In genomic region chr1:26696645-26697440, GRCh38 we compare ENCODE assay signal across 8 cellular contexts. TPM values are rescaled to one million over a fixed set of nuclear protein-coding genes. Genes with fewer than 3 reads are reported as not detected.
DNase-seq lines count a peak whose midpoint lies in the region; ATAC-seq and TF ChIP-seq lines count a peak whose summit lies in the region.

No MANE protein-coding gene starts in this region.

- in situ Hi-C loops in GM18951 (cut with MboI; ENCODE audit: low sequenced_read_pairs, unreplicated experiment): no loop called here

- 0% methylated on average over 6 to 100 of the region's 100 CpGs for WGBS in adrenal gland, 4 donors

- peak overlapping the region; percentile 63 to 100 (median 93) for H3K27ac ChIP-seq in adrenal gland

- peaks cover 48 to 61% of the 10 kb centered on the region in 2 donors for H3K4me1 ChIP-seq in adrenal gland (replicated peaks in 1 of 2)

- no peaks in the 10 kb centered on the region for H3K36me3 ChIP-seq in adrenal gland (replicated peaks in 1 of 2)

- H3K9me3 ChIP-seq in adrenal gland (replicated peaks in 1 of 3): no peaks in the 10 kb centered on the region

- H3K27me3 ChIP-seq in adrenal gland: no peaks in the 10 kb centered on the region

- peak; percentile 63 for DNase-seq in T follicular helper cell (ENCODE audit: low read depth)
- DNase-seq in adrenal gland: peak; percentile 32 to 60 (median 44)
- peak; percentile 55 for DNase-seq in islet precursor cell
- peak; percentile 73 for DNase-seq in stimulated activated CD4-positive, alpha-beta T cell treated with anti-CD3 and anti-CD28 coated beads, Interleukin-15, amount 100 ng/mL, for 24 hours
- no peak for DNase-seq in NCI-H2081 treated with DMSO at 0.1 percent for 48 hours (lab: John Stamatoyannopoulos, UW)
- no peak for DNase-seq in pons (ENCODE audit: low spot score)

- TF ChIP-seq POLR2A in GM18951 (IDR thresholded peaks at IDR 0.05; ENCODE audit: extremely low read depth, insufficient read depth, insufficient read length) (peak; percentile 12), adrenal gland (IDR thresholded peaks at IDR 0.05) (peak in 1 of 2 donors; percentile 13)

- intact Hi-C loops in adrenal gland (cut with DNase I): loop anchor here (5.0 kb wide), 1 partner anchor 85 kb away; no protein-coding TSS in a partner anchor

- peak overlapping the region; percentile 59 to 98 (median 80) for H3K4me3 ChIP-seq in adrenal gland

- TF ChIP-seq CTCF in adrenal gland (IDR thresholded peaks at IDR 0.05): no peak

- no peak for ATAC-seq in HG03469 (IDR thresholded peaks at IDR 0.05; ENCODE audit: unreplicated experiment)

RNA-seq across cellular contexts. Expression of gene ARID1A, which starts 1.0 kb away (rescaled TPM):
- 10 to 100 TPM; 35.0 to 90.3 (median 57.0) TPM for total RNA-seq in adrenal gland
- 10 to 100 TPM; 11.3 to 33.7 (median 24.5) TPM for polyA plus RNA-seq in adrenal gland

Comparison
In these comparisons a context has a peak if more than half of its experiments do, and no peak if none do; other contexts are left out.
1. DNase-seq: peak in T follicular helper cell (single experiment), adrenal gland (7 of 7), islet precursor cell (single experiment) and stimulated activated CD4-positive, alpha-beta T cell treated with anti-CD3 and anti-CD28 coated beads, Interleukin-15, amount 100 ng/mL, for 24 hours (single experiment); none in NCI-H2081 treated with DMSO at 0.1 percent for 48 hours (single experiment) and pons (single experiment).